20 cellular contexts compared by ENCODE assay signal in the genomic region with DNA sequence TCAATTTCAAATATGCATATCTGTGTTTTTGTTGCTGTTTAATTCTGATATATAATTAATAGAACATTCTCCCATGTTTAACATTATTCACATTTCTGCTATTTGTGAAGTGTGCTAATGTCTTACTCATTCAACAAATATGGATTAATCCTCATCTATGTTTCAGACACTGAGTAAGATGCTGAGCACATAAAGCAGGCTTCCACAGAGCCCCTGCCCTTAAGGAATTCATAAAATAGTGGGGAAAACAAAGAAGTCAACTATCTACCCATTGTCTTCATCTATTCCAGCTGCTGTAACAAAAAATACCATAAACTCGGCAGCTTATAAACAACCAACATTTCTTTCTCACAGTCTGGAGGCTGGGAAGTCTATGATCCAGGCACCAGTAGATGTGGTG.
DNase-seq lines count a peak whose midpoint lies in the region; ATAC-seq, FAIRE-seq and TF ChIP-seq lines count a peak whose summit lies in the region.
"Had no signal": no experiment of that assay in that cellular context is flagged by ENCODE, and none has a peak within 500 bp of the region (broad histone marks: within the 10 kb centered on the region; RNA-seq: fewer than 3 reads in every experiment).

No MANE protein-coding gene starts in this region.

- no peak overlapping the region for H3K18ac ChIP-seq in IMR-90 (ENCODE audit: low read depth, low read length)

- no peak overlapping the region for H2AK9ac ChIP-seq in IMR-90 (replicated peaks; ENCODE audit: low read depth, low read length, poor library complexity)

- H2AFZ ChIP-seq in IMR-90 (replicated peaks; ENCODE audit: low read length, poor library complexity): peak overlapping the region; percentile 59

- 0 out of 2 replicates have a peak overlapping the region, but pooled peaks have one; percentile 25 for H2BK120ac ChIP-seq in IMR-90 (ENCODE audit: low read depth, low read length)

- no peak for FAIRE-seq in H54 (lab: Jason Lieb, UNC)

- BruUV-seq in IMR-90 (replicated peaks; lab: Mats Ljungman, UMichigan): no TSS peak

- WGBS in IMR-90 (ENCODE audit: extremely low coverage in 2 of 2, insufficient read length in 1 of 2), 2 experiments: no CpG with 5 or more reads among the region's 1 CpG
- 86% methylated on average over 1 of the region's 1 CpG for WGBS in esophagus muscularis mucosa

- TF ChIP-seq POLR2A in IMR-90 (IDR thresholded peaks at IDR 0.05; ENCODE audit: low read depth, low read length) (no peak), esophagus muscularis mucosa (IDR thresholded peaks at IDR 0.05; ENCODE audit: low read depth) (no peak), H54 (IDR thresholded peaks at IDR 0.05; ENCODE audit: low read depth, low read length) (no peak)

- peaks cover 0 to 7% of the 10 kb centered on the region in 2 experiments; a peak in 1 of 4 replicates for H3K79me1 ChIP-seq in IMR-90 (ENCODE audit: low read depth in 1 of 2, low read length in 2 of 2)

- in situ Hi-C loops in IMR-90 (cut with MboI; ENCODE audit: low sequenced_read_pairs): no loop called here

- peak overlapping the region; percentile 40; the same call in 1 of the 2 replicates for H3K4ac ChIP-seq in IMR-90 (ENCODE audit: low read depth, low read length)

- no peak overlapping the region for H4K8ac ChIP-seq in IMR-90 (ENCODE audit: low read depth in 2 of 2, low read length in 2 of 2)

- H3K9me3 ChIP-seq in IMR-90 (ENCODE audit: control insufficient read depth, insufficient read depth, low read length): no peaks in the 10 kb centered on the region
- H3K9me3 ChIP-seq in esophagus muscularis mucosa: no peaks in the 10 kb centered on the region
- H3K9me3 ChIP-seq: Peyer's patch had no signal

- H3K9me1 ChIP-seq in IMR-90 (ENCODE audit: insufficient read depth, low read length): peaks cover 6% of the 10 kb centered on the region

- H3K14ac ChIP-seq in IMR-90 (replicated peaks; ENCODE audit: low read depth, low read length): no peak overlapping the region; the same call in 1 of the 2 replicates

- dilution Hi-C loops in IMR-90 (cut with HindIII; ENCODE audit: low sequenced_read_pairs, unreplicated experiment): no loop called here

- POLR2A ChIA-PET in IMR-90 (lab: Charles Lee; ENCODE audit: unreplicated experiment): no interaction called here

- H2BK15ac ChIP-seq in IMR-90 (ENCODE audit: low read depth, low read length): no peak overlapping the region

- H3K23ac ChIP-seq in IMR-90 (ENCODE audit: low read depth, low read length): no peak overlapping the region

- H4K5ac ChIP-seq in IMR-90 (ENCODE audit: low read depth, low read length): no peak overlapping the region

- CTCF ChIA-PET in IMR-90 (lab: Yijun Ruan, JAX): interaction anchor here (1.0 kb wide), 1 partner anchor 872 kb away, joined by 5 read pairs; no protein-coding TSS in a partner anchor

- no peak overlapping the region for H3K9ac ChIP-seq in IMR-90 (ENCODE audit: low read depth, low read length)

- H3K4me2 ChIP-seq in IMR-90 (ENCODE audit: low read depth, low read length): no peak overlapping the region

- ATAC-seq in IMR-90 (ENCODE audit: low read depth) (peak; percentile 55), HG03442 (IDR thresholded peaks at IDR 0.05; ENCODE audit: unreplicated experiment) (no peak)
- ATAC-seq: Right ventricle myocardium inferior had no signal

- peak; percentile 52 for DNase-seq in EL
- peak; percentile 52 for DNase-seq in IMR-90
- DNase-seq in esophagus muscularis mucosa (ENCODE audit: extremely low spot score): peak; percentile 12
- peak; percentile 58 for DNase-seq in retinal pigment epithelial cell (ENCODE audit: low read depth)
- DNase-seq in NCI-H524 (lab: John Stamatoyannopoulos, UW): no peak
- no peak for DNase-seq in H54 (ENCODE audit: insufficient read length, low spot score)
- DNase-seq in cortex of kidney (lab: John Stamatoyannopoulos, UW): no peak
- DNase-seq: H7, Karpas-422, MG63, NCI-H1092, NCI-H1436 treated with DMSO at 0.1 percent for 48 hours, NCI-H2081, NCI-H2171 treated with DMSO at 0.1 percent for 48 hours, NCI-H446 treated with DMSO at 0.1 percent for 48 hours, Peyer's patch, SW 1271 had no signal

- H4K91ac ChIP-seq in IMR-90 (ENCODE audit: insufficient read depth, low read depth, low read length): no peak overlapping the region

- H3K4me3 ChIP-seq in IMR-90 (ENCODE audit: insufficient read depth, low read depth, low read length): no peak overlapping the region
- H3K4me3 ChIP-seq in esophagus muscularis mucosa: no peak overlapping the region
- H3K4me3 ChIP-seq in retinal pigment epithelial cell (ENCODE audit: low read length): no peak overlapping the region
- H3K4me3 ChIP-seq: MG63, Peyer's patch had no signal

- H3K56ac ChIP-seq in IMR-90 (ENCODE audit: extremely low read depth, insufficient read depth, low read length): no peak overlapping the region

- H3K36me3 ChIP-seq in IMR-90 (ENCODE audit: control insufficient read depth, insufficient read depth, low read length) (no peaks in the 10 kb centered on the region), esophagus muscularis mucosa (peaks cover 0 to 8% (median 0%) of the 10 kb centered on the region in 4 donors)
- H3K36me3 ChIP-seq: Peyer's patch had no signal

- intact Hi-C loops in IMR-90 (cut with micrococcal nuclease): loop anchor here (5.0 to 10.0 kb wide), 2 partner anchors 932 to 1325 kb away; no protein-coding TSS in a partner anchor
- intact Hi-C loops in esophagus muscularis mucosa (cut with DNase I): no loop called here

- no peak overlapping the region for H3K27ac ChIP-seq in IMR-90 (ENCODE audit: insufficient read depth, low read length)
- no peak overlapping the region for H3K27ac ChIP-seq in esophagus muscularis mucosa (replicated peaks in 1 of 4)
- H3K27ac ChIP-seq: HL-60, Peyer's patch had no signal

- H4K20me1 ChIP-seq in IMR-90 (ENCODE audit: insufficient read depth, low read length): no peaks in the 10 kb centered on the region; the same call in 1 of the 2 replicates

- no peak overlapping the region for H2BK5ac ChIP-seq in IMR-90 (ENCODE audit: low read depth, low read length, poor library complexity, severe bottlenecking)

- no peak for TF ChIP-seq EP300 in esophagus muscularis mucosa (IDR thresholded peaks at IDR 0.05)

- H3K27me3 ChIP-seq in IMR-90 (ENCODE audit: control insufficient read depth, insufficient read depth, low read length): no peaks in the 10 kb centered on the region
- no peaks in the 10 kb centered on the region for H3K27me3 ChIP-seq in esophagus muscularis mucosa
- H3K27me3 ChIP-seq: MG63, Peyer's patch had no signal

- no peak for TF ChIP-seq RAD21 in IMR-90 (IDR thresholded peaks at IDR 0.05; ENCODE audit: low read length)

- peak overlapping the region; percentile 34; the same call in 1 of the 2 replicates for H2BK20ac ChIP-seq in IMR-90 (ENCODE audit: low read depth, low read length)

- peak overlapping the region; percentile 17; the same call in 1 of the 2 replicates for H2AK5ac ChIP-seq in IMR-90 (ENCODE audit: low read depth, low read length)

- H3K4me1 ChIP-seq in IMR-90 (ENCODE audit: control insufficient read depth, insufficient read depth, low read length) (peaks cover 4% of the 10 kb centered on the region; the same call in 1 of the 2 replicates), esophagus muscularis mucosa (no peaks in the 10 kb centered on the region)
- H3K4me1 ChIP-seq: Peyer's patch had no signal

- TF ChIP-seq CTCF in IMR-90 (conservative IDR thresholded peaks at IDR 0.05; ENCODE audit: low read depth, low read length): no peak
- TF ChIP-seq CTCF in esophagus muscularis mucosa (IDR thresholded peaks at IDR 0.05): no peak
- no peak for TF ChIP-seq CTCF in retinal pigment epithelial cell (conservative IDR thresholded peaks at IDR 0.05; ENCODE audit: low read depth, low read length)

TF ChIP-seq in IMR-90, 13 proteins besides CTCF, POLR2A, EP300 and RAD21:
- TF ChIP-seq RFX5 (IDR thresholded peaks at IDR 0.05; ENCODE audit: low read depth, low read length) (no peak), SMC3 (IDR thresholded peaks at IDR 0.05; ENCODE audit: low read depth, low read length) (no peak), MXI1 (IDR thresholded peaks at IDR 0.05; ENCODE audit: borderline replicate concordance, low read depth, low read length) (no peak), CHD1 (IDR thresholded peaks at IDR 0.05; ENCODE audit: low read depth, low read length) (no peak)

Comparison
In these comparisons a context has a peak if more than half of its experiments do, and no peak if none do; other contexts are left out.
1. DNase-seq: peak in EL (single experiment), IMR-90 (single experiment), esophagus muscularis mucosa (single experiment) and retinal pigment epithelial cell (single experiment); none in NCI-H524 (0 of 2), H54 (single experiment) and cortex of kidney (single experiment).